In the genomic region with DNA sequence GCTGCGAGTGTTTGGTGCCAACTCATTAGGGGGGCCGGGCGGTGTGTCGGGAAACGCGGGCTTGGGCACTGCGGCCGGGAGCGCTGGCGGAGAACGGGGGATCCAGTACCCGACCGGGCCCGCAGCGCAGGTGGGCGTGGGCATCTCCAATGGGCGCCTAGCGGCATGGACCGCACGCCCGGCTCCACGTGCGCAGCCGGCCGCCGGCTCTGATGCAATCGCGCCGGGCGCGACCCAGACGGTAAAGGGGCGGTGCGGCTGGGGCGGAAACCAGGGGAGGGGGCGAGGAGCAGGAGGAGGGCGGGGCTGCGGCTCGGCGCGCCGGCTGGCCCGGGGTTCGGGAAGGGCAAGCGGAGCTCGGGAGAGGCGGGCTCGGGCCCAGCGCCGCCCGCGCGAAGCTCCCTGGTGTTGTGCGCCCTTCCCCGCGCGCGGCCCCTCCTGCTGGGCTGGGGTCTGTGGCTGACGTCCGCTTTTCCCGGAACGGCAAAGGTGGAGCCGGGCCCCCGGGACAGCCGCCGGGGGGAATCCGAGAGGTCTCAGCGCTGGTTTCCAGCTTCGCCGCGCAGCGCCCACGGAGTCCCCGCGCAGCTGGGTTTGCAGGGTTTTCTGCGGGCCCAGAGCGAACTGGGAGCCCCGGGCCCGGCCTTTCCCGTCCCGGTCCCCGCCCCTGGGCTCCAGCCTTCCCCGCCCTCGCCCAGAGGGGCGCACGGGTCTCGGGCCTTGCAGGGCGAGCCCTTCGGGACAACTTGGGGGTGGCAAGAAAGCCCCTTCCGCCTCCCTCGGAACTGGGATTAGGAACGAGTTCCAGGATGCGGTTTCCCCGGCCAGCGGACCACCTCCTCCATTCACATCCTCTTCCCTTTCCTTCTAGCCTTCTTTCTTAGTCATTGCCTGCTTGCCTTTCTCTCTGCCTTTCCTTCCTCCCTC, we compare ENCODE assay signal across 1 cellular context.
TF ChIP-seq lines count a peak whose summit lies in the region.

No MANE protein-coding gene starts in this region.

TF ChIP-seq in HepG2, 621 proteins besides CTCF, POLR2A, EP300 and RAD21 (continued from another document and continues in another):
- no peak for TF ChIP-seq ZBTB33 (CRISPR knock-in tag; IDR thresholded peaks at IDR 0.05)
- TF ChIP-seq ZNF550 (CRISPR knock-in tag; IDR thresholded peaks at IDR 0.05; ENCODE audit: borderline replicate concordance) = peak; percentile 78
- TF ChIP-seq HMGXB4 (CRISPR knock-in tag; IDR thresholded peaks at IDR 0.05; ENCODE audit: borderline replicate concordance in 1 of 2, low read depth in 1 of 2) = peak; percentile 75 to 93; a peak in 3 of 4 replicates
- TF ChIP-seq SRSF4 (IDR thresholded peaks at IDR 0.05; ENCODE audit: low read depth, low read length, poor library complexity, severe bottlenecking) = no peak
- TF ChIP-seq HMGXB3 (CRISPR knock-in tag; IDR thresholded peaks at IDR 0.05; ENCODE audit: borderline replicate concordance) = no peak
- TF ChIP-seq, protein P1, sequence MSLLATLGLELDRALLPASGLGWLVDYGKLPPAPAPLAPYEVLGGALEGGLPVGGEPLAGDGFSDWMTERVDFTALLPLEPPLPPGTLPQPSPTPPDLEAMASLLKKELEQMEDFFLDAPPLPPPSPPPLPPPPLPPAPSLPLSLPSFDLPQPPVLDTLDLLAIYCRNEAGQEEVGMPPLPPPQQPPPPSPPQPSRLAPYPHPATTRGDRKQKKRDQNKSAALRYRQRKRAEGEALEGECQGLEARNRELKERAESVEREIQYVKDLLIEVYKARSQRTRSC (CRISPR knock-in tag; IDR thresholded peaks at IDR 0.05; ENCODE audit: low read depth) = peak; percentile 85; the same call in 1 of the 2 replicates
- TF ChIP-seq ZHX2 (IDR thresholded peaks at IDR 0.05; ENCODE audit: low read depth) = peak; percentile 38; the same call in 1 of the 2 replicates
- TF ChIP-seq ZHX2 (CRISPR knock-in tag; IDR thresholded peaks at IDR 0.05; ENCODE audit: borderline replicate concordance) = 0 out of 2 replicates have a peak, but pooled peaks have one; percentile 25
- peak; percentile 59 for TF ChIP-seq ZNF446 (CRISPR knock-in tag; IDR thresholded peaks at IDR 0.05)
- TF ChIP-seq ZNF720 (CRISPR knock-in tag; IDR thresholded peaks at IDR 0.05) = no peak
- TF ChIP-seq, protein P2, sequence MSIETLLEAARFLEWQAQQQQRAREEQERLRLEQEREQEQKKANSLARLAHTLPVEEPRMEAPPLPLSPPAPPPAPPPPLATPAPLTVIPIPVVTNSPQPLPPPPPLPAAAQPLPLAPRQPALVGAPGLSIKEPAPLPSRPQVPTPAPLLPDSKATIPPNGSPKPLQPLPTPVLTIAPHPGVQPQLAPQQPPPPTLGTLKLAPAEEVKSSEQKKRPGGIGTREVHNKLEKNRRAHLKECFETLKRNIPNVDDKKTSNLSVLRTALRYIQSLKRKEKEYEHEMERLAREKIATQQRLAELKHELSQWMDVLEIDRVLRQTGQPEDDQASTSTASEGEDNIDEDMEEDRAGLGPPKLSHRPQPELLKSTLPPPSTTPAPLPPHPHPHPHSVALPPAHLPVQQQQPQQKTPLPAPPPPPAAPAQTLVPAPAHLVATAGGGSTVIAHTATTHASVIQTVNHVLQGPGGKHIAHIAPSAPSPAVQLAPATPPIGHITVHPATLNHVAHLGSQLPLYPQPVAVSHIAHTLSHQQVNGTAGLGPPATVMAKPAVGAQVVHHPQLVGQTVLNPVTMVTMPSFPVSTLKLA (IDR thresholded peaks at IDR 0.05) = peak; percentile 95
- no peak for TF ChIP-seq NAIF1 (CRISPR knock-in tag; IDR thresholded peaks at IDR 0.05; ENCODE audit: borderline replicate concordance)
- peak; percentile 53; the same call in 1 of the 2 replicates for TF ChIP-seq PPARG (CRISPR knock-in tag; conservative IDR thresholded peaks at IDR 0.05)
- no peak for TF ChIP-seq ZMAT5 (CRISPR knock-in tag; IDR thresholded peaks at IDR 0.05; ENCODE audit: borderline replicate concordance, low read depth)
- peak; percentile 88 for TF ChIP-seq ZNF746 (CRISPR knock-in tag; IDR thresholded peaks at IDR 0.05)
- peak; percentile 95 for TF ChIP-seq ZSCAN21 (CRISPR knock-in tag; IDR thresholded peaks at IDR 0.05; ENCODE audit: borderline replicate concordance)
- TF ChIP-seq POLR2AphosphoS2 (IDR thresholded peaks at IDR 0.05; ENCODE audit: low read depth, low read length) = no peak
- 0 out of 2 replicates have a peak, but pooled peaks have one; percentile 30 for TF ChIP-seq REL (CRISPR knock-in tag; conservative IDR thresholded peaks at IDR 0.05)
- TF ChIP-seq, protein P3, sequence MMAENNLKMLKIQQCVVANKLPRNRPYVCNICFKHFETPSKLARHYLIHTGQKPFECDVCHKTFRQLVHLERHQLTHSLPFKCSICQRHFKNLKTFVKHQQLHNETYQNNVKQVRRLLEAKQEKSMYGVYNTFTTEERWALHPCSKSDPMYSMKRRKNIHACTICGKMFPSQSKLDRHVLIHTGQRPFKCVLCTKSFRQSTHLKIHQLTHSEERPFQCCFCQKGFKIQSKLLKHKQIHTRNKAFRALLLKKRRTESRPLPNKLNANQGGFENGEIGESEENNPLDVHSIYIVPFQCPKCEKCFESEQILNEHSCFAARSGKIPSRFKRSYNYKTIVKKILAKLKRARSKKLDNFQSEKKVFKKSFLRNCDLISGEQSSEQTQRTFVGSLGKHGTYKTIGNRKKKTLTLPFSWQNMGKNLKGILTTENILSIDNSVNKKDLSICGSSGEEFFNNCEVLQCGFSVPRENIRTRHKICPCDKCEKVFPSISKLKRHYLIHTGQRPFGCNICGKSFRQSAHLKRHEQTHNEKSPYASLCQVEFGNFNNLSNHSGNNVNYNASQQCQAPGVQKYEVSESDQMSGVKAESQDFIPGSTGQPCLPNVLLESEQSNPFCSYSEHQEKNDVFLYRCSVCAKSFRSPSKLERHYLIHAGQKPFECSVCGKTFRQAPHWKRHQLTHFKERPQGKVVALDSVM (CRISPR knock-in tag; IDR thresholded peaks at IDR 0.05) = peak; percentile 34; the same call in 1 of the 2 replicates
- TF ChIP-seq, protein P4, sequence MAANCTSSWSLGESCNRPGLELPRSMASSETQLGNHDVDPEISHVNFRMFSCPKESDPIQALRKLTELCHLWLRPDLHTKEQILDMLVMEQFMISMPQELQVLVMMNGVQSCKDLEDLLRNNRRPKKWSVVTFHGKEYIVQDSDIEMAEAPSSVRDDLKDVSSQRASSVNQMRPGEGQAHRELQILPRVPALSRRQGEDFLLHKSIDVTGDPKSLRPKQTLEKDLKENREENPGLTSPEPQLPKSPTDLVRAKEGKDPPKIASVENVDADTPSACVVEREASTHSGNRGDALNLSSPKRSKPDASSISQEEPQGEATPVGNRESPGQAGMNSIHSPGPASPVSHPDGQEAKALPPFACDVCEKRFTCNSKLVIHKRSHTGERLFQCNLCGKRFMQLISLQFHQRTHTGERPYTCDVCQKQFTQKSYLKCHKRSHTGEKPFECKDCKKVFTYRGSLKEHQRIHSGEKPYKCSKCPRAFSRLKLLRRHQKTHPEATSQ (CRISPR knock-in tag; IDR thresholded peaks at IDR 0.05; ENCODE audit: borderline replicate concordance) = peak; percentile 91
- TF ChIP-seq ZNF468 (CRISPR knock-in tag; IDR thresholded peaks at IDR 0.05) = peak; percentile 98; the same call in 1 of the 2 replicates
- TF ChIP-seq ADNP (CRISPR knock-in tag; IDR thresholded peaks at IDR 0.05) = no peak
- TF ChIP-seq ZNF816 (CRISPR knock-in tag; IDR thresholded peaks at IDR 0.05; ENCODE audit: borderline replicate concordance) = peak; percentile 96; the same call in 1 of the 2 replicates
- no peak for TF ChIP-seq SSRP1 (CRISPR knock-in tag; IDR thresholded peaks at IDR 0.05)
- TF ChIP-seq, protein P5, sequence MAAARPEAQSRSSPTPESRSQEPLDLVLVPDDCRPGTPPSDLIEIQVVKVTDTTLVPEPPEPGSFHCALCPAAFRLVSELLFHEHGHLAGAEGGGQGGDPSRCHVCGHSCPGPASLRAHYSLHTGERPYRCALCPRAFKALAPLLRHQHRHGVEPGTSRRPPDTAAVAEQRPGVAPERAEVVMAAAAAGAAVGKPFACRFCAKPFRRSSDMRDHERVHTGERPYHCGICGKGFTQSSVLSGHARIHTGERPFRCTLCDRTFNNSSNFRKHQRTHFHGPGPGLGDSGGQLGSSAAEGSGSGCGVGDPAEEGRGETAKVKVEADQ (CRISPR knock-in tag; IDR thresholded peaks at IDR 0.05; ENCODE audit: borderline replicate concordance) = peak; percentile 87; the same call in 1 of the 2 replicates
- TF ChIP-seq EED (CRISPR knock-in tag; IDR thresholded peaks at IDR 0.05) = no peak
